In the genomic region with DNA sequence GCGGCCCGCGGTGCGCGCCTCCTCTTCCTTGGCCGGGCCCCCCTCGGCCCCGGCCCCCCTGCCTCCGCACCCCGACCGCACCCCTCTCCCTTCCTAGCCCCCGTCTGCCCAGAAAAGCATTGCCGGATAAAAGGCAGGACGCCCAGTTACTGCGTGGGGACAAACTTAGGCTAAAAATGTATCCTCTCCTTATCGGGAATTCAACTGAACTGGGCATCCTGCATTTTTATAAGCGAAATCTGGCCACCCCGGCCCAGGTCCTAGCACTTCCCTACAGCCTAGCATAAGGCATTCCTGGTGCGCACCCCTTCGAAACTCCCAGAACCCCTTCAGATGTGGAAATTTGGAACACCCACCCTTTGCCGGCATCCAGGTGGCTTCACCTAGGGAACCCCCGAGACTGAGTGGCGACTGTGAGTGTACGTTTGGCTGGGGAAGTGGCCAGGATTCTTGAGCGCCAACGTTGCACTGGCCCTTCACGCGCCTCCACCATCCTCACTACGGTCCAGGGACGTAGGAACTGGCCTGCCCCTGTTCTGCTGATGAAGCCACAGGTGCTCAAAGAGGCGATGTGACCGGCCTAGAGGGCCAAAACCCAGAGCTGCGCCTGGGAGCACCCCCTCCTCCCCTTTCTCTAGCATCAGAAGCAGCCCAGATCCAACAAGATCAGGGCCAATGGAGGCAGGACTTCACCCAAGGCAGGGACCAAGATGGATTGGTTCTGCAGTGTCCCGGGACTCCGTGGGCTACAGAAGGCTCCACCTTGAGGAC, we compare ENCODE assay signal across 10 cellular contexts. TPM values are rescaled to one million over a fixed set of nuclear protein-coding genes. Genes with fewer than 3 reads are reported as not detected.
DNase-seq lines count a peak whose midpoint lies in the region; ATAC-seq and TF ChIP-seq lines count a peak whose summit lies in the region.
"Had no signal": no experiment of that assay in that cellular context is flagged by ENCODE, and none has a peak within 500 bp of the region (broad histone marks: within the 10 kb centered on the region; RNA-seq: fewer than 3 reads in every experiment).

No MANE protein-coding gene starts in this region.

- no peaks in the 10 kb centered on the region for H3K36me3 ChIP-seq in HEK293 (ENCODE audit: control insufficient read depth in 2 of 2, insufficient read depth in 1 of 2, low read length in 2 of 2)
- no peaks in the 10 kb centered on the region for H3K36me3 ChIP-seq in hepatocyte (replicated peaks; ENCODE audit: insufficient read depth, low read depth)
- no peaks in the 10 kb centered on the region for H3K36me3 ChIP-seq in smooth muscle cell (ENCODE audit: low read depth)

- H3K27ac Mint-ChIP-seq in activated CD4-positive, alpha-beta memory T cell treated with anti-CD3 and anti-CD28 coated beads for 36 hours: no peak overlapping the region

- H3K27me3 ChIP-seq in hepatocyte: no peaks in the 10 kb centered on the region
- no peaks in the 10 kb centered on the region for H3K27me3 ChIP-seq in smooth muscle cell (ENCODE audit: low read depth)

- no peaks in the 10 kb centered on the region for H3K9me3 ChIP-seq in HEK293 (ENCODE audit: control insufficient read depth, insufficient read depth, low read depth, low read length)
- no peaks in the 10 kb centered on the region for H3K9me3 ChIP-seq in hepatocyte (ENCODE audit: low read depth)
- H3K9me3 ChIP-seq in smooth muscle cell (replicated peaks; ENCODE audit: low read depth): no peaks in the 10 kb centered on the region

- H2AFZ ChIP-seq in hepatocyte (peak overlapping the region; percentile 81), smooth muscle cell (ENCODE audit: low read depth) (peak overlapping the region; percentile 54)

- H3K9ac ChIP-seq in smooth muscle cell (ENCODE audit: low read depth): no peak overlapping the region

- CTCF ChIA-PET in HEK293 (lab: Yijun Ruan, JAX): interaction anchor here (0.6 to 1.0 kb wide), 3 partner anchors 50 to 245 kb away, joined by 3 read pairs; no protein-coding TSS in a partner anchor
- CTCF ChIA-PET in activated CD4-positive, alpha-beta memory T cell treated with anti-CD3 and anti-CD28 coated beads for 36 hours (lab: Charles Lee): interaction anchor here (0.7 to 3.5 kb wide), 11 partner anchors 11 to 243 kb away, joined by 3 to 15 read pairs (median 4); a partner anchor contains a TSS

- intact Hi-C loops in activated CD4-positive, alpha-beta memory T cell treated with anti-CD3 and anti-CD28 coated beads for 36 hours (cut with micrococcal nuclease): no loop called here

- no peaks in the 10 kb centered on the region for H3K36me3 Mint-ChIP-seq in activated CD4-positive, alpha-beta memory T cell treated with anti-CD3 and anti-CD28 coated beads for 36 hours

- no peak for ATAC-seq in omental fat pad (ENCODE audit: low FRiP score)

- no peaks in the 10 kb centered on the region for H3F3A ChIP-seq in smooth muscle cell (ENCODE audit: low read depth)

- WGBS in hepatocyte (ENCODE audit: low lambda C conversion rate, missing lambda C conversion rate): 60% methylated on average over 24 of the region's 35 CpGs
- WGBS in smooth muscle cell (ENCODE audit: low lambda C conversion rate): 47% methylated on average over 28 of the region's 35 CpGs

- H3K4me1 ChIP-seq in HEK293 (ENCODE audit: control insufficient read depth, insufficient read depth, low read length) (no peaks in the 10 kb centered on the region; the same call in 1 of the 2 replicates), hepatocyte (ENCODE audit: insufficient read depth) (peaks cover 10% of the 10 kb centered on the region), smooth muscle cell (ENCODE audit: low read depth) (peaks cover 11% of the 10 kb centered on the region)

- TF ChIP-seq CTCF in HEK293 (tag by site-specific recombination; IDR thresholded peaks at IDR 0.05): no peak
- no peak for TF ChIP-seq CTCF in hepatocyte (IDR thresholded peaks at IDR 0.05; ENCODE audit: poor library complexity)
- TF ChIP-seq CTCF in smooth muscle cell (IDR thresholded peaks at IDR 0.05; ENCODE audit: borderline replicate concordance, insufficient read depth, poor library complexity, severe bottlenecking): no peak
- TF ChIP-seq CTCF in omental fat pad (IDR thresholded peaks at IDR 0.05): no peak

- no peak for DNase-seq in activated CD4-positive, alpha-beta memory T cell treated with anti-CD3 and anti-CD28 coated beads for 36 hours
- DNase-seq in hepatocyte (ENCODE audit: low spot score) (no peak), smooth muscle cell (lab: John Stamatoyannopoulos, UW; ENCODE audit: unreplicated experiment) (no peak), GOT3 (lab: John Stamatoyannopoulos, UW) (no peak), NCI-H146 treated with DMSO at 0.1 percent for 48 hours (lab: John Stamatoyannopoulos, UW; ENCODE audit: unreplicated experiment) (no peak), omental fat pad (ENCODE audit: low spot score) (no peak)
- DNase-seq in stimulated activated CD4-positive, alpha-beta T cell treated with anti-CD3 and anti-CD28 coated beads, Interleukin-2, amount 100 ng/mL, for 24 hours: no peak

- no peaks in the 10 kb centered on the region for H3K9me3 Mint-ChIP-seq in activated CD4-positive, alpha-beta memory T cell treated with anti-CD3 and anti-CD28 coated beads for 36 hours

- H3K4me3 ChIP-seq in HEK293 (ENCODE audit: low read depth, low read length) (no peak overlapping the region), hepatocyte (peak overlapping the region; percentile 54), smooth muscle cell (peak overlapping the region; percentile 66)

- H3K79me2 ChIP-seq in hepatocyte: peaks cover 15% of the 10 kb centered on the region
- H3K79me2 ChIP-seq in smooth muscle cell (ENCODE audit: low read depth): peaks cover 6% of the 10 kb centered on the region

- peak overlapping the region; percentile 30 for H3K4me3 Mint-ChIP-seq in activated CD4-positive, alpha-beta memory T cell treated with anti-CD3 and anti-CD28 coated beads for 36 hours

- peaks cover 12% of the 10 kb centered on the region for H3K4me1 Mint-ChIP-seq in activated CD4-positive, alpha-beta memory T cell treated with anti-CD3 and anti-CD28 coated beads for 36 hours (ENCODE audit: low read depth)

- H3K4me2 ChIP-seq in hepatocyte: peak overlapping the region; percentile 92
- peak overlapping the region; percentile 93 for H3K4me2 ChIP-seq in smooth muscle cell

- POLR2A ChIA-PET in HEK293 (lab: Yijun Ruan, JAX): no interaction called here
- POLR2A ChIA-PET in activated CD4-positive, alpha-beta memory T cell treated with anti-CD3 and anti-CD28 coated beads for 36 hours (lab: Charles Lee): no interaction called here

- peaks cover 1% of the 10 kb centered on the region for H3K27me3 Mint-ChIP-seq in activated CD4-positive, alpha-beta memory T cell treated with anti-CD3 and anti-CD28 coated beads for 36 hours

- H3K9me2 ChIP-seq in hepatocyte (replicated peaks; ENCODE audit: insufficient read depth): no peaks in the 10 kb centered on the region

- H3K27ac ChIP-seq in HEK293 (ENCODE audit: extremely low read depth, low read depth, low read length): no peak overlapping the region
- H3K27ac ChIP-seq in hepatocyte: no peak overlapping the region
- H3K27ac ChIP-seq in smooth muscle cell (ENCODE audit: low read depth): no peak overlapping the region

- H4K20me1 ChIP-seq in hepatocyte (ENCODE audit: insufficient read depth, poor library complexity, severe bottlenecking): no peaks in the 10 kb centered on the region
- H4K20me1 ChIP-seq in smooth muscle cell (ENCODE audit: low read depth): no peaks in the 10 kb centered on the region

TF ChIP-seq in HEK293, 187 proteins besides CTCF, POLR2A, EP300 and RAD21 (continues in another document):
- TF ChIP-seq, protein P1, sequence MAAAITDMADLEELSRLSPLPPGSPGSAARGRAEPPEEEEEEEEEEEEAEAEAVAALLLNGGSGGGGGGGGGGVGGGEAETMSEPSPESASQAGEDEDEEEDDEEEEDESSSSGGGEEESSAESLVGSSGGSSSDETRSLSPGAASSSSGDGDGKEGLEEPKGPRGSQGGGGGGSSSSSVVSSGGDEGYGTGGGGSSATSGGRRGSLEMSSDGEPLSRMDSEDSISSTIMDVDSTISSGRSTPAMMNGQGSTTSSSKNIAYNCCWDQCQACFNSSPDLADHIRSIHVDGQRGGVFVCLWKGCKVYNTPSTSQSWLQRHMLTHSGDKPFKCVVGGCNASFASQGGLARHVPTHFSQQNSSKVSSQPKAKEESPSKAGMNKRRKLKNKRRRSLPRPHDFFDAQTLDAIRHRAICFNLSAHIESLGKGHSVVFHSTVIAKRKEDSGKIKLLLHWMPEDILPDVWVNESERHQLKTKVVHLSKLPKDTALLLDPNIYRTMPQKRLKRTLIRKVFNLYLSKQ (tag by site-specific recombination; IDR thresholded peaks at IDR 0.05; ENCODE audit: borderline replicate concordance): no peak
- no peak for TF ChIP-seq BCL11B (tag by site-specific recombination; IDR thresholded peaks at IDR 0.05; ENCODE audit: low read depth)
- TF ChIP-seq ZNF175 (tag by site-specific recombination; IDR thresholded peaks at IDR 0.05): no peak

RNA-seq across cellular contexts. Expression of a gene that starts 5.7 kb away (rescaled TPM):
- 10 to 100 TPM; 84.6 to 90.3 TPM for total RNA-seq in activated CD4-positive, alpha-beta memory T cell treated with anti-CD3 and anti-CD28 coated beads for 36 hours
- total RNA-seq in hepatocyte (48.2 and 50.3 TPM in 2 replicates), smooth muscle cell (47.3 and 52.5 TPM in 2 replicates), omental fat pad (10 to 100 TPM; 38.5 to 90.1 (median 44.5) TPM)
- polyA plus RNA-seq in hepatocyte (42.4 and 50.8 TPM in 2 replicates), smooth muscle cell (47.8 and 51.6 TPM in 2 replicates)

RNA-seq across cellular contexts. Expression of a gene that starts 44.4 kb away (rescaled TPM):
- total RNA-seq in activated CD4-positive, alpha-beta memory T cell treated with anti-CD3 and anti-CD28 coated beads for 36 hours: not detected
- 0.04 TPM in 1 of 2 replicates, not detected in the other for total RNA-seq in hepatocyte
- polyA plus RNA-seq in hepatocyte: 0.09 TPM in 1 of 2 replicates, not detected in the other
- total RNA-seq in smooth muscle cell: not detected in 2 replicates
- not detected in 2 replicates for polyA plus RNA-seq in smooth muscle cell
- total RNA-seq in omental fat pad: under 1 TPM in 2 of 4 donors, not detected in 2; 0.32 to 0.60 TPM
- total RNA-seq: SK-MEL-5, subcutaneous adipose tissue had no signal

RNA-seq across cellular contexts. Expression of a gene that starts 44.7 kb away (rescaled TPM):
- 10 to 100 TPM; 19.7 to 20.0 TPM for total RNA-seq in activated CD4-positive, alpha-beta memory T cell treated with anti-CD3 and anti-CD28 coated beads for 36 hours
- total RNA-seq in hepatocyte (0.60 and 2.2 TPM in 2 replicates), smooth muscle cell (0.09 and 0.22 TPM in 2 replicates), omental fat pad (10 to 100 TPM in 2 of 4 donors, 1 to 10 TPM in 2; 7.1 to 24.5 (median 16.7) TPM)
- polyA plus RNA-seq in hepatocyte (3.1 and 3.4 TPM in 2 replicates), smooth muscle cell (0.26 TPM in 1 of 2 replicates, not detected in the other)
